8 cellular contexts compared by ENCODE assay signal in the genomic region with DNA sequence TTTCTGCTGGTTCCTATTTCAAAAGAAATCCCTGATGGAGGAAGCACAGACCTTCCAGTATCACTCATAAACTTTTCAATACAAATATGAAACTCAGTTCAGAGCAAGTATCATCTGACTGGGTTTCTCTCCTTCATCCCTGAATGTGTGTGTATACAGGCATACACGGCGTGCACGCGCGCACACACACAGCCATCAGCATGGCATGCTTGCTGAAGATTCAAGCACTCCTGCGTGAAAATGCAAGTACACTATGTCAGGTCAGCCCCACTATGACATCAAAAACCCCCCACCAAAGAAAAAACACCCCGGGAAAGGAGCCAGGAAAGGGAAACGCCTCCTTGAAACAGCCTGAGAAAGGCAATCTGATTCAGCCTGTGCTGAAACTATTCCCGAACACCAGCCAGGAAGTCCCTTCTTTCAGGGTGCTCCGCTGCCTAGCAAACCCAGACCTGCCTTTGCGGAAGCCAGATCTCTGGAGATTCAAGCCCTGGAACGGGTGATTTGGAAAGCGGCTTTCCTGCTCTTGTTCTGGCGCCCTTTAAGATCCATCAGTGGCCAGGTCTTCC. TPM values are rescaled to one million over a fixed set of nuclear protein-coding genes. Genes with fewer than 3 reads are reported as not detected.
A peak's percentile ranks its signal among the peaks of the same experiment; 100 is the strongest.
DNase-seq lines count a peak whose midpoint lies in the region; ATAC-seq and TF ChIP-seq lines count a peak whose summit lies in the region.

No MANE protein-coding gene starts in this region.

- peak overlapping the region; percentile 55 to 90 (median 72) for H3K27ac ChIP-seq in heart left ventricle

- no peaks in the 10 kb centered on the region for H3K36me3 ChIP-seq in heart left ventricle

- 7 to 15% (median 11%) methylated on average over 14 of the region's 14 CpGs for WGBS in heart left ventricle, 4 donors

- peak overlapping the region; percentile 25 to 66 (median 54) for H3K4me3 ChIP-seq in heart left ventricle

- no peaks in the 10 kb centered on the region for H3K27me3 ChIP-seq in heart left ventricle

- TF ChIP-seq POLR2A in heart left ventricle (IDR thresholded peaks at IDR 0.05) (no peak), GM18505 (IDR thresholded peaks at IDR 0.05; ENCODE audit: borderline replicate concordance, extremely low read depth, insufficient read depth, insufficient read length) (no peak)

- peak; percentile 46 for DNase-seq in activated CD4-positive, alpha-beta T cell treated with anti-CD3 and anti-CD28 coated beads for 48 hours
- no peak for DNase-seq in activated CD4-positive, alpha-beta T cell treated with anti-CD3 and anti-CD28 coated beads for 1 hour
- DNase-seq in activated naive CD4-positive, alpha-beta T cell treated with Interleukin-2 at 50 U/mL for 16 hours = peak; percentile 5
- peak in 4 of 5 donors; percentile 38 to 67 (median 56) for DNase-seq in heart left ventricle
- DNase-seq in posterior cingulate gyrus = peak; percentile 9 to 82 (median 40)
- no peak for DNase-seq in GM13976 (ENCODE audit: low spot score)

- peaks cover 0 to 5% (median 0%) of the 10 kb centered on the region in 12 donors for H3K9me3 ChIP-seq in heart left ventricle

- ATAC-seq in HG03064 (IDR thresholded peaks at IDR 0.05; ENCODE audit: low read depth, unreplicated experiment) (peak; percentile 17), heart left ventricle (peak; percentile 28 to 64 (median 36)), GM18505 (IDR thresholded peaks at IDR 0.05; ENCODE audit: unreplicated experiment) (no peak)

- peaks cover 5 to 74% (median 43%) of the 10 kb centered on the region in 12 donors for H3K4me1 ChIP-seq in heart left ventricle

- intact Hi-C loops in heart left ventricle (cut with DNase I) (loop anchor here in 5 of 10 donors (2.0 to 5.0 kb wide), 2 partner anchors 38 to 74 kb away; no protein-coding TSS in a partner anchor), posterior cingulate gyrus (cut with DNase I) (no loop called here)

- TF ChIP-seq CTCF in heart left ventricle (IDR thresholded peaks at IDR 0.05) = no peak
- TF ChIP-seq CTCF in GM13976 (IDR thresholded peaks at IDR 0.05; ENCODE audit: borderline replicate concordance, control extremely low read depth, extremely low read depth, insufficient read depth, missing control alignments) = no peak

- in situ Hi-C loops in GM13976 (cut with MboI; ENCODE audit: low sequenced_read_pairs, unreplicated experiment) = no loop called here

RNA-seq across cellular contexts. Expression of a gene that starts 0.8 kb away (rescaled TPM):
- 10 to 100 TPM; 16.9 to 77.6 (median 26.1) TPM for total RNA-seq in heart left ventricle
- polyA plus RNA-seq in heart left ventricle = 10 to 100 TPM in 1 of 2 donors, 1 to 10 TPM in 1; 8.3 to 54.6 TPM

RNA-seq across cellular contexts. Expression of a gene that starts 19.1 kb away (rescaled TPM):
- 10 to 100 TPM in 7 of 9 donors, 1 to 10 TPM in 2; 4.0 to 21.0 (median 14.2) TPM for total RNA-seq in heart left ventricle
- 10 to 100 TPM in 1 of 2 donors, 1 to 10 TPM in 1; 9.4 to 27.6 TPM for polyA plus RNA-seq in heart left ventricle

Comparison
In these comparisons a context has a peak if more than half of its experiments do, and no peak if none do; other contexts are left out.
1. DNase-seq: peak in activated CD4-positive, alpha-beta T cell treated with anti-CD3 and anti-CD28 coated beads for 48 hours (single experiment), activated naive CD4-positive, alpha-beta T cell treated with Interleukin-2 at 50 U/mL for 16 hours (single experiment), heart left ventricle (4 of 5) and posterior cingulate gyrus (10 of 10); none in activated CD4-positive, alpha-beta T cell treated with anti-CD3 and anti-CD28 coated beads for 1 hour (single experiment) and GM13976 (single experiment).